In the genomic region with DNA sequence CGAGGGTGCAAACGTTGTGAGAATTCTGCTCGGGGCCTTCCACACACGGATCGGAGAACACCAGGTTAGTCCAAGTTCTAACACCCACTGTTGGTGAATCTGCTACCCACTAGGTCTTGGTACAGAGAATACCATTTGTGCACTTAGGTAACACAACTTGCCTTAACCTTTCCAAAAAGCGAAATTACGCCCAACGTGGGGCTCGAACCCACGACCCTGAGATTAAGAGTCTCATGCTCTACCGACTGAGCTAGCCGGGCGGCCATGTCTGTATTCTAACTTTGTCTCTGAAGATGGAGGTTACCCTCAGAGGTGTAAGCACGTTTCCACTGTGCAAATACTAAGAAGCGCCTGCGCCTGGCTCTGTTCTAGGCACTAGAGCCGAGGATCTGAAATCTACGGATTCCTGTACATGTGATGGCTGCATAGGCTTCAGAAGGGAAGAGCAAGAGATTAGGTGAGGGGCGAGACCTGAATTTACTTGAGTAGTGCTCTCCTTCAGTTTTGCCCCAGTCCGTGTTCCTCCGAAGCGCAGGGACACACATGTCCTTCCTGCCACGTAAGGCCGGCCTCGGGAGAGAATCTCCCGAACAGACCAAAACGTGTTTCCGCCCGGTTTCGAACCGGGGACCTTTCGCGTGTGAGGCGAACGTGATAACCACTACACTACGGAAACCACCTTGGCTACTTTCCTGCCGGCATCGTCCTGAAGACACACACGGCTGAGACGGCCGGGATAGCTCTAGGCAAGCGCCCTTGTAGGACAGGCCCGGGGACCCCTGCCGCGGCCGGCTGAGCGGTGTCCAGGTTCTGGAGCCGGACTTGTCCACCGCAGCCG, we compare ENCODE assay signal across 8 cellular contexts. TPM values are rescaled to one million over a fixed set of nuclear protein-coding genes. Genes with fewer than 3 reads are reported as not detected.
DNase-seq lines count a peak whose midpoint lies in the region; ATAC-seq and TF ChIP-seq lines count a peak whose summit lies in the region.

No MANE protein-coding gene starts in this region.

- peak; percentile 83 for DNase-seq in WERI-Rb-1
- DNase-seq in lower leg skin (ENCODE audit: low spot score in 2 of 2) = peak; percentile 97 to 100
- DNase-seq in stimulated activated CD4-positive, alpha-beta T cell treated with anti-CD3 and anti-CD28 coated beads, TNF-alpha, amount 100 ng/mL, for 1 hour (ENCODE audit: low read depth in 3 of 3, low spot score in 1 of 3) = peak; percentile 89 to 100 (median 96)
- DNase-seq in hippocampal formation (lab: John Stamatoyannopoulos, UW) = no peak
- no peak for DNase-seq in NCI-H446 treated with DMSO at 0.1 percent for 48 hours (lab: John Stamatoyannopoulos, UW)

- TF ChIP-seq POLR2A in lower leg skin (IDR thresholded peaks at IDR 0.05) = no peak

- 4 to 6% methylated on average over 47 to 50 of the region's 50 CpGs for WGBS in lower leg skin, 2 donors

- intact Hi-C loops in lower leg skin (cut with DNase I; ENCODE audit: low total_unique reads) = no loop called here

- TF ChIP-seq CTCF in WERI-Rb-1 (IDR thresholded peaks at IDR 0.05; ENCODE audit: low read depth, low read length) = no peak
- TF ChIP-seq CTCF in lower leg skin (IDR thresholded peaks at IDR 0.05) = peak in 1 of 3 donors; percentile 19

- H3K27me3 ChIP-seq in WERI-Rb-1 (ENCODE audit: insufficient read depth, low read depth, severe bottlenecking) = no peaks in the 10 kb centered on the region

- H3K27ac ChIP-seq in WERI-Rb-1 (peak overlapping the region; percentile 94), cingulate gyrus (ENCODE audit: low read depth, low read length) (peak overlapping the region; percentile 98)

- peak; percentile 25 for ATAC-seq in GM18870 (IDR thresholded peaks at IDR 0.05; ENCODE audit: unreplicated experiment)
- ATAC-seq in HG03175 (IDR thresholded peaks at IDR 0.05; ENCODE audit: unreplicated experiment) = peak; percentile 26

- H3K9me3 ChIP-seq in WERI-Rb-1 (ENCODE audit: severe bottlenecking) = no peaks in the 10 kb centered on the region

- H3K36me3 ChIP-seq in WERI-Rb-1 = no peaks in the 10 kb centered on the region

- H3K4me3 ChIP-seq in WERI-Rb-1 (ENCODE audit: low read depth, low read length) (peak overlapping the region; percentile 55), lower leg skin (ENCODE audit: low read depth, poor library complexity, severe bottlenecking) (peak overlapping the region; percentile 58)

RNA-seq across cellular contexts. Expression of gene TRIM41, which starts 1.1 kb away (rescaled TPM):
- total RNA-seq in lower leg skin = 10 to 100 TPM; 14.7 to 19.8 (median 18.0) TPM

RNA-seq across cellular contexts. Expression of gene TRIM7, which starts 17.0 kb away (rescaled TPM):
- 100 to 1,000 TPM in 2 of 4 donors, 10 to 100 TPM in 2; 77.2 to 144 (median 89.8) TPM for total RNA-seq in lower leg skin

RNA-seq across cellular contexts. Expression of gene RACK1, which starts 21.7 kb away (rescaled TPM):
- total RNA-seq in lower leg skin = 1,000 to 10,000 TPM; 3,064 to 4,085 (median 3,503) TPM

RNA-seq across cellular contexts. Expression of gene TRIM52, which starts 38.9 kb away (rescaled TPM):
- total RNA-seq in lower leg skin = 10 to 100 TPM in 2 of 4 donors, 1 to 10 TPM in 2; 5.2 to 13.2 (median 9.3) TPM

Comparison
In these comparisons a context has a peak if more than half of its experiments do, and no peak if none do; other contexts are left out.
1. DNase-seq: peak in WERI-Rb-1 (single experiment), lower leg skin (2 of 2) and stimulated activated CD4-positive, alpha-beta T cell treated with anti-CD3 and anti-CD28 coated beads, TNF-alpha, amount 100 ng/mL, for 1 hour (3 of 3); none in hippocampal formation (0 of 2) and NCI-H446 treated with DMSO at 0.1 percent for 48 hours (single experiment).